ENCODE assay signal across 8 cellular contexts in genomic region chr6:150600003-150600301, GRCh38. TPM values are rescaled to one million over a fixed set of nuclear protein-coding genes. Genes with fewer than 3 reads are reported as not detected.
DNase-seq lines count a peak whose midpoint lies in the region; ATAC-seq and TF ChIP-seq lines count a peak whose summit lies in the region.

No MANE protein-coding gene starts in this region.

- H3K27ac ChIP-seq in Peyer's patch (peak overlapping the region; percentile 92 to 97 (median 97)), right cardiac atrium (ENCODE audit: low read length) (peak overlapping the region; percentile 32), substantia nigra (ENCODE audit: low read depth, low read length, poor library complexity, severe bottlenecking) (peak overlapping the region; percentile 66)

- ATAC-seq in GM21447 (IDR thresholded peaks at IDR 0.05; ENCODE audit: unreplicated experiment) (peak; percentile 17), right cardiac atrium (peak in 1 of 2 donors; percentile 28)

- 1% methylated on average over 39 of the region's 39 CpGs for WGBS in right cardiac atrium

- no peaks in the 10 kb centered on the region for H3K27me3 ChIP-seq in Peyer's patch
- H3K27me3 ChIP-seq in right cardiac atrium (ENCODE audit: control insufficient read depth, insufficient read depth): no peaks in the 10 kb centered on the region

- DNase-seq in Peyer's patch: no peak
- no peak for DNase-seq in right cardiac atrium
- DNase-seq in substantia nigra (lab: John Stamatoyannopoulos, UW): no peak
- no peak for DNase-seq in HCEC 1CT
- no peak for DNase-seq in kidney tubule cell (ENCODE audit: low spot score)
- no peak for DNase-seq in T-helper 9 cell
- no peak for DNase-seq in hepatic stellate cell (ENCODE audit: low spot score)

- H3K4me3 ChIP-seq in Peyer's patch (peak overlapping the region; percentile 66 to 94 (median 78)), right cardiac atrium (ENCODE audit: low read length) (peak overlapping the region; percentile 72)

- intact Hi-C loops in right cardiac atrium (cut with DNase I): loop anchor here in 2 of 4 donors (2.0 to 10.0 kb wide), 2 partner anchors 175 to 181 kb away; no protein-coding TSS in a partner anchor

- H3K4me1 ChIP-seq in Peyer's patch: peaks cover 0 to 14% (median 1%) of the 10 kb centered on the region in 4 donors
- no peaks in the 10 kb centered on the region for H3K4me1 ChIP-seq in right cardiac atrium (ENCODE audit: control insufficient read depth, insufficient read depth, low read length)

- no peaks in the 10 kb centered on the region for H3K36me3 ChIP-seq in Peyer's patch

- H3K9me3 ChIP-seq in Peyer's patch (no peaks in the 10 kb centered on the region), right cardiac atrium (ENCODE audit: control insufficient read depth, low read length) (no peaks in the 10 kb centered on the region)

- peak in 1 of 6 experiments; percentile 0 for TF ChIP-seq CTCF in Peyer's patch (IDR thresholded peaks at IDR 0.05)

- peak in 1 of 2 donors; percentile 25 for TF ChIP-seq POLR2A in Peyer's patch (IDR thresholded peaks at IDR 0.05)

RNA-seq across cellular contexts. Expression of gene PLEKHG1, which starts 0.3 kb away (rescaled TPM):
- total RNA-seq in Peyer's patch (100 to 1,000 TPM in 1 of 4 donors, 10 to 100 TPM in 3; 52.2 to 281 (median 64.6) TPM), right cardiac atrium (10 to 100 TPM in 1 of 4 donors, 1 to 10 TPM in 3; 6.9 to 17.6 (median 7.4) TPM)
- polyA plus RNA-seq in right cardiac atrium: 2.2 TPM

Comparison
In these comparisons a context has a peak if more than half of its experiments do, and no peak if none do; other contexts are left out.
1. H3K27ac ChIP-seq: peak in every context shown above with its lines; median percentile 97 in Peyer's patch; 66 in substantia nigra; 32 in right cardiac atrium.